In the genomic region with DNA sequence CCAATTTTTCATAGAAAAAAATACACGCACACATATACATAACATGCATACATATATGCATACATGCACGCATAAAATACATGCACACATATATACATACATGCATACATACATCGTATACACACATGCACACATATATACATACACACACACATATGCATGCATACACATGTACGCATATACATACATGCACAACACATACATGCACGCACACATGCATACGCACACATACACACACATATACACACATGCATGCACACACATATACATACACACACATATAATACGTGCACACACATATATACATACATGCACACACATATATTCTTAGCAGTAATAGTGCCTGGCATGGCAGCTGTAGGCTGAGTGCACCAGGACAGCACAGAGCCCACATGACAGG, we compare ENCODE assay signal across 2 cellular contexts.
TF ChIP-seq lines count a peak whose summit lies in the region.

No MANE protein-coding gene starts in this region.

TF ChIP-seq in HEK293, 187 proteins besides CTCF, POLR2A, EP300 and RAD21:
- TF ChIP-seq, protein P1, sequence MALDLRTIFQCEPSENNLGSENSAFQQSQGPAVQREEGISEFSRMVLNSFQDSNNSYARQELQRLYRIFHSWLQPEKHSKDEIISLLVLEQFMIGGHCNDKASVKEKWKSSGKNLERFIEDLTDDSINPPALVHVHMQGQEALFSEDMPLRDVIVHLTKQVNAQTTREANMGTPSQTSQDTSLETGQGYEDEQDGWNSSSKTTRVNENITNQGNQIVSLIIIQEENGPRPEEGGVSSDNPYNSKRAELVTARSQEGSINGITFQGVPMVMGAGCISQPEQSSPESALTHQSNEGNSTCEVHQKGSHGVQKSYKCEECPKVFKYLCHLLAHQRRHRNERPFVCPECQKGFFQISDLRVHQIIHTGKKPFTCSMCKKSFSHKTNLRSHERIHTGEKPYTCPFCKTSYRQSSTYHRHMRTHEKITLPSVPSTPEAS (tag by site-specific recombination; IDR thresholded peaks at IDR 0.05) = peak; percentile 84
- TF ChIP-seq, protein P2, sequence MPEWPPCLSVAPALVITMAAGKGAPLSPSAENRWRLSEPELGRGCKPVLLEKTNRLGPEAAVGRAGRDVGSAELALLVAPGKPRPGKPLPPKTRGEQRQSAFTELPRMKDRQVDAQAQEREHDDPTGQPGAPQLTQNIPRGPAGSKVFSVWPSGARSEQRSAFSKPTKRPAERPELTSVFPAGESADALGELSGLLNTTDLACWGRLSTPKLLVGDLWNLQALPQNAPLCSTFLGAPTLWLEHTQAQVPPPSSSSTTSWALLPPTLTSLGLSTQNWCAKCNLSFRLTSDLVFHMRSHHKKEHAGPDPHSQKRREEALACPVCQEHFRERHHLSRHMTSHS (tag by site-specific recombination; IDR thresholded peaks at IDR 0.05) = no peak

TF ChIP-seq in GM12878, 131 proteins besides CTCF, POLR2A, EP300 and RAD21:
- no peak for TF ChIP-seq EZH2 (IDR thresholded peaks at IDR 0.05; ENCODE audit: borderline replicate concordance, control insufficient read depth, low read depth, low read length)
- TF ChIP-seq NFXL1 (IDR thresholded peaks at IDR 0.05; ENCODE audit: borderline replicate concordance) = no peak
- TF ChIP-seq, protein P3, sequence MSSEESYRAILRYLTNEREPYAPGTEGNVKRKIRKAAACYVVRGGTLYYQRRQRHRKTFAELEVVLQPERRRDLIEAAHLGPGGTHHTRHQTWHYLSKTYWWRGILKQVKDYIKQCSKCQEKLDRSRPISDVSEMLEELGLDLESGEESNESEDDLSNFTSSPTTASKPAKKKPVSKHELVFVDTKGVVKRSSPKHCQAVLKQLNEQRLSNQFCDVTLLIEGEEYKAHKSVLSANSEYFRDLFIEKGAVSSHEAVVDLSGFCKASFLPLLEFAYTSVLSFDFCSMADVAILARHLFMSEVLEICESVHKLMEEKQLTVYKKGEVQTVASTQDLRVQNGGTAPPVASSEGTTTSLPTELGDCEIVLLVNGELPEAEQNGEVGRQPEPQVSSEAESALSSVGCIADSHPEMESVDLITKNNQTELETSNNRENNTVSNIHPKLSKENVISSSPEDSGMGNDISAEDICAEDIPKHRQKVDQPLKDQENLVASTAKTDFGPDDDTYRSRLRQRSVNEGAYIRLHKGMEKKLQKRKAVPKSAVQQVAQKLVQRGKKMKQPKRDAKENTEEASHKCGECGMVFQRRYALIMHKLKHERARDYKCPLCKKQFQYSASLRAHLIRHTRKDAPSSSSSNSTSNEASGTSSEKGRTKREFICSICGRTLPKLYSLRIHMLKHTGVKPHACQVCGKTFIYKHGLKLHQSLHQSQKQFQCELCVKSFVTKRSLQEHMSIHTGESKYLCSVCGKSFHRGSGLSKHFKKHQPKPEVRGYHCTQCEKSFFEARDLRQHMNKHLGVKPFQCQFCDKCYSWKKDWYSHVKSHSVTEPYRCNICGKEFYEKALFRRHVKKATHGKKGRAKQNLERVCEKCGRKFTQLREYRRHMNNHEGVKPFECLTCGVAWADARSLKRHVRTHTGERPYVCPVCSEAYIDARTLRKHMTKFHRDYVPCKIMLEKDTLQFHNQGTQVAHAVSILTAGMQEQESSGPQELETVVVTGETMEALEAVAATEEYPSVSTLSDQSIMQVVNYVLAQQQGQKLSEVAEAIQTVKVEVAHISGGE (CRISPR knock-in tag; IDR thresholded peaks at IDR 0.05) = no peak
- TF ChIP-seq POLR2AphosphoS5 (IDR thresholded peaks at IDR 0.05; ENCODE audit: low read length) = 0 out of 2 replicates have a peak, but pooled peaks have one; percentile 26
- TF ChIP-seq ASH2L (IDR thresholded peaks at IDR 0.05; ENCODE audit: borderline replicate concordance, low read depth) = no peak
- no peak for TF ChIP-seq ZZZ3 (IDR thresholded peaks at IDR 0.05; ENCODE audit: control insufficient read depth, insufficient read length, low read depth)
- TF ChIP-seq POU2F2 (IDR thresholded peaks at IDR 0.05; ENCODE audit: borderline replicate concordance, low read depth, low read length) = no peak
- TF ChIP-seq SMAD5 (IDR thresholded peaks at IDR 0.05; ENCODE audit: low read depth) = no peak
- no peak for TF ChIP-seq NBN (IDR thresholded peaks at IDR 0.05)
